In genomic region chr7:50531928-50532327, GRCh38 we compare ENCODE assay signal across 12 cellular contexts. TPM values are rescaled to one million over a fixed set of nuclear protein-coding genes. Genes with fewer than 3 reads are reported as not detected.
DNase-seq lines count a peak whose midpoint lies in the region; ATAC-seq, FAIRE-seq and TF ChIP-seq lines count a peak whose summit lies in the region.
"Had no signal": no experiment of that assay in that cellular context is flagged by ENCODE, and none has a peak within 500 bp of the region (broad histone marks: within the 10 kb centered on the region; RNA-seq: fewer than 3 reads in every experiment).

No MANE protein-coding gene starts in this region.

- DNase-seq in MCF 10A (ENCODE audit: unreplicated experiment): no peak
- no peak for DNase-seq in breast epithelium (ENCODE audit: low spot score in 2 of 2)
- DNase-seq in NCI-H510A treated with DMSO at 0.1 percent for 48 hours (lab: John Stamatoyannopoulos, UW): peak; percentile 25
- peak; percentile 8 for DNase-seq in stromal cell of bone marrow (ENCODE audit: low read depth)
- no peak for DNase-seq in CD4-positive, alpha-beta T cell
- DNase-seq in left lung: no peak
- DNase-seq in GM12891 (ENCODE audit: insufficient read length, low spot score): no peak
- DNase-seq: amniotic stem cell, Right ventricle myocardium superior had no signal

- no peaks in the 10 kb centered on the region for H3K36me3 ChIP-seq in breast epithelium
- H3K36me3 ChIP-seq in ectodermal cell (ENCODE audit: control insufficient read depth, insufficient read depth, low read length): no peaks in the 10 kb centered on the region
- H3K36me3 ChIP-seq in left lung: no peaks in the 10 kb centered on the region

- no peaks in the 10 kb centered on the region for H3K27me3 ChIP-seq in breast epithelium
- no peaks in the 10 kb centered on the region for H3K27me3 ChIP-seq in ectodermal cell (ENCODE audit: control insufficient read depth, insufficient read depth, low read length, poor library complexity, severe bottlenecking)
- H3K27me3 ChIP-seq in CD4-positive, alpha-beta T cell (ENCODE audit: control insufficient read depth, insufficient read depth, low read length): no peaks in the 10 kb centered on the region
- H3K27me3 ChIP-seq in left lung: no peaks in the 10 kb centered on the region

- POLR2A ChIA-PET in MCF 10A (lab: Yijun Ruan, JAX): interaction anchor here (0.8 to 2.5 kb wide), 5 partner anchors 19 to 35 kb away, joined by 3 to 31 read pairs (median 4); no protein-coding TSS in a partner anchor
- POLR2A ChIA-PET in CD4-positive, alpha-beta T cell (lab: Charles Lee): no interaction called here

- BruUV-seq in MCF 10A (replicated peaks; lab: Mats Ljungman, UMichigan): no TSS peak

- no peak for ATAC-seq in CD4-positive, alpha-beta T cell (ENCODE audit: poor library complexity)
- no peak for ATAC-seq in left lung

- no peaks in the 10 kb centered on the region for H3K4me1 ChIP-seq in breast epithelium
- H3K4me1 ChIP-seq in ectodermal cell (ENCODE audit: control insufficient read depth, insufficient read depth, low read length): peaks cover 7% of the 10 kb centered on the region
- no peaks in the 10 kb centered on the region for H3K4me1 ChIP-seq in left lung

- TF ChIP-seq POLR2A in breast epithelium (IDR thresholded peaks at IDR 0.05) (no peak), GM12891 (IDR thresholded peaks at IDR 0.05; ENCODE audit: low read depth, low read length) (no peak)

- CTCF ChIA-PET in MCF 10A (lab: Yijun Ruan, JAX): interaction anchor here (0.6 to 1.4 kb wide), 4 partner anchors 34 to 101 kb away, joined by 3 to 9 read pairs (median 4); no protein-coding TSS in a partner anchor
- CTCF ChIA-PET in CD4-positive, alpha-beta T cell (lab: Charles Lee): no interaction called here

- peaks cover 6% of the 10 kb centered on the region for H3K36me3 Mint-ChIP-seq in MCF 10A (ENCODE audit: insufficient read depth, unreplicated experiment)
- no peaks in the 10 kb centered on the region for H3K36me3 Mint-ChIP-seq in CD4-positive, alpha-beta T cell (ENCODE audit: low read depth)

- no peak for FAIRE-seq in GM12891 (lab: Jason Lieb, UNC)

- peak overlapping the region; percentile 89 for H3K27ac Mint-ChIP-seq in MCF 10A (ENCODE audit: low read depth, unreplicated experiment)
- no peak overlapping the region for H3K27ac Mint-ChIP-seq in CD4-positive, alpha-beta T cell

- H3K4me3 Mint-ChIP-seq in MCF 10A (ENCODE audit: unreplicated experiment): peak overlapping the region; percentile 56
- no peak overlapping the region for H3K4me3 Mint-ChIP-seq in CD4-positive, alpha-beta T cell

- intact Hi-C loops in MCF 10A (cut with micrococcal nuclease): no loop called here
- intact Hi-C loops in breast epithelium (cut with DNase I; ENCODE audit: low total_unique reads): no loop called here
- intact Hi-C loops in CD4-positive, alpha-beta T cell (cut with DNase I, micrococcal nuclease): no loop called here
- intact Hi-C loops in left lung (cut with DNase I): no loop called here

- no peaks in the 10 kb centered on the region for H3K9me3 Mint-ChIP-seq in MCF 10A (ENCODE audit: unreplicated experiment)
- H3K9me3 Mint-ChIP-seq in CD4-positive, alpha-beta T cell: no peaks in the 10 kb centered on the region

- no peaks in the 10 kb centered on the region for H3K27me3 Mint-ChIP-seq in MCF 10A (ENCODE audit: insufficient read depth, unreplicated experiment)
- peaks cover 16% of the 10 kb centered on the region for H3K27me3 Mint-ChIP-seq in CD4-positive, alpha-beta T cell

- no peaks in the 10 kb centered on the region for H3K9me3 ChIP-seq in breast epithelium
- no peaks in the 10 kb centered on the region for H3K9me3 ChIP-seq in ectodermal cell (ENCODE audit: control insufficient read depth, low read length)
- H3K9me3 ChIP-seq in CD4-positive, alpha-beta T cell (ENCODE audit: control insufficient read depth, low read length): no peaks in the 10 kb centered on the region
- no peaks in the 10 kb centered on the region for H3K9me3 ChIP-seq in left lung

- no peak overlapping the region for H3K4me3 ChIP-seq in breast epithelium
- H3K4me3 ChIP-seq in ectodermal cell (ENCODE audit: insufficient read depth, low read depth, low read length): no peak overlapping the region
- H3K4me3 ChIP-seq in left lung: no peak overlapping the region

- peaks cover 29% of the 10 kb centered on the region for H3K4me1 Mint-ChIP-seq in MCF 10A (ENCODE audit: insufficient read depth, unreplicated experiment)
- H3K4me1 Mint-ChIP-seq in CD4-positive, alpha-beta T cell (ENCODE audit: low read depth): no peaks in the 10 kb centered on the region

- H3K27ac ChIP-seq in breast epithelium (no peak overlapping the region), ectodermal cell (ENCODE audit: insufficient read depth, low read depth, low read length, poor library complexity, severe bottlenecking) (peak overlapping the region; percentile 16), left lung (no peak overlapping the region)
- no peak overlapping the region for H3K27ac ChIP-seq in CD4-positive, alpha-beta T cell (ENCODE audit: low read depth, low read length)
- H3K27ac ChIP-seq: KMS-11 had no signal

- 90% methylated on average over 7 of the region's 7 CpGs for WGBS in ectodermal cell, 2 experiments

- TF ChIP-seq CTCF in MCF 10A (IDR thresholded peaks at IDR 0.05; ENCODE audit: unreplicated experiment) (no peak), breast epithelium (IDR thresholded peaks at IDR 0.05) (no peak), left lung (IDR thresholded peaks at IDR 0.05) (no peak)
- TF ChIP-seq CTCF in CD4-positive, alpha-beta T cell (IDR thresholded peaks at IDR 0.05): no peak

TF ChIP-seq in GM12891, 5 proteins besides CTCF, POLR2A, EP300 and RAD21:
- TF ChIP-seq POU2F2 (IDR thresholded peaks at IDR 0.05; ENCODE audit: low read depth, low read length): no peak
- TF ChIP-seq TAF1 (IDR thresholded peaks at IDR 0.05; ENCODE audit: low read depth, low read length): no peak
- TF ChIP-seq POLR2AphosphoS5 (IDR thresholded peaks at IDR 0.05; ENCODE audit: low read depth, low read length): no peak
- TF ChIP-seq SPI1 (IDR thresholded peaks at IDR 0.05; ENCODE audit: low read depth, low read length): no peak
- TF ChIP-seq PAX5 (IDR thresholded peaks at IDR 0.05; ENCODE audit: insufficient read depth, low read length, severe bottlenecking): no peak

RNA-seq across cellular contexts. Expression of gene DDC, which starts 33.3 kb away (rescaled TPM):
- 0.64 and 0.79 TPM in 2 replicates for total RNA-seq in MCF 10A (2022)
- under 1 TPM in 2 of 3 donors, not detected in 1; 0.29 to 0.33 TPM for total RNA-seq in breast epithelium
- polyA plus RNA-seq in ectodermal cell (2013, experiment 1 of 4): not detected
- not detected for polyA plus RNA-seq in ectodermal cell (2013, experiment 2 of 4)
- not detected for polyA plus RNA-seq in ectodermal cell (2013, experiment 3 of 4)
- polyA plus RNA-seq in ectodermal cell (2013, experiment 4 of 4): not detected
- not detected for total RNA-seq in CD4-positive, alpha-beta T cell
- total RNA-seq in left lung: 1 to 10 TPM in 1 of 2 donors, under 1 TPM in 1; 0.90 to 1.2 TPM
- not detected for polyA plus RNA-seq in GM12891 (2012; ENCODE audit: low read depth, missing spikeins)
- total RNA-seq: posterior vena cava, Right ventricle myocardium superior had no signal

Comparison
In these comparisons a context has a peak if more than half of its experiments do, and no peak if none do; other contexts are left out.
1. DNase-seq: peak in NCI-H510A treated with DMSO at 0.1 percent for 48 hours (single experiment) and stromal cell of bone marrow (single experiment); none in MCF 10A (single experiment), breast epithelium (0 of 2), CD4-positive, alpha-beta T cell (0 of 10), left lung (0 of 2) and GM12891 (single experiment).